1 cellular context compared by ENCODE assay signal in the genomic region with DNA sequence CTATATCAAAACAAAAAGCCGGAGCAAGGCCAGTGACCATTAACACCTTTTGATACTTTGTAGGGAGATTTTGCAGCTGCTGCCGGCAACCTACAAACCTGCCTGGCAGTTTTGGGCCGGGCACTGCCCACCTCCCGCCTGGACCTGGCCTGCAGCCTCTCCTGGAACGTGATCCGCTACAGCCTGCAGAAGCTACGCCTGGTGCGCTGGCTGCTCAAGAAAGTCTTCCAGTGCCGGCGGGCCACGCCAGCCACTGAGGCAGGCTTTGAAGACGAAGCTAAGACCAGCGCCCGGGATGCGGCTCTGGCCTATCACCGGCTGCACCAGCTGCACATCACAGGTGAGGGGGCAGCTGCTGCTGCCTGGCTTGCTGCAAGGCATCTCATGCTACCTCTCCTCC.
A peak's percentile ranks its signal among the peaks of the same experiment; 100 is the strongest.
TF ChIP-seq lines count a peak whose summit lies in the region.

No MANE protein-coding gene starts in this region.

TF ChIP-seq in K562, 482 proteins besides CTCF, POLR2A, EP300 and RAD21:
- TF ChIP-seq KLF10 (CRISPR knock-in tag; IDR thresholded peaks at IDR 0.05) (no peak), RBM22 (IDR thresholded peaks at IDR 0.05; ENCODE audit: low read depth, low read length, poor library complexity, severe bottlenecking) (peak; percentile 70), POLR2G (IDR thresholded peaks at IDR 0.05; ENCODE audit: low read depth, low read length) (peak; percentile 52)
